In the genomic region with DNA sequence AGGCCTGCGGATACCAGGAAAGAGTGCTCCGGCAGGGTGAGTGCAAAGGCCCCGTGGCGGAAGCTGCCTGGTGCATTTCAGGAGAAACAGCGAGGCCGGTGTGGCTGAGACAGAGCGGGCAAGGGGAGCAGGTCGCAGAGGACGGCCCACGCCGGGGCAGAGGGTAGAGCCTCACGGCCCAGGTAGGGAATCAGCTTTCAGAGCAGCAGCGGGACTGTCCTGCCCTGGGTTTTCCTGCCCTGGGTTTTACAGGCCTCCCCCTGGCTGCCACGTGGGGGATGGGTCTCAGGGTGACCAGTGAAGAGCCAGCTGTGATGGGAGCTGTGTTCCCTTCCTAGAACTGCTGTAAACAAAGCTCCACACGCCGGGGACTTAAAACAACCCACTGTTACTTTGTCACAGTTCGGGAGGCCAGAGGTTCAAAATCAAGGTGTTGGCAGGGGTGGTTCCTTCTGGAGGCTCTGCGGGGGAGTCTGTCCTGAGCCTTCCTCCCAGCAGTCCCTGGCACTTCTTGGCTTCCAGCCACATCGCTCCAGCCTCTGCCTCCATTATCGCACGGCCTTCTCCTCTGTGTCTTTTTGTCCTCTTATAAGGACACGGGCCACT, we compare ENCODE assay signal across 16 cellular contexts. TPM values are rescaled to one million over a fixed set of nuclear protein-coding genes. Genes with fewer than 3 reads are reported as not detected.
DNase-seq lines count a peak whose midpoint lies in the region; FAIRE-seq and TF ChIP-seq lines count a peak whose summit lies in the region.
"Had no signal": no experiment of that assay in that cellular context is flagged by ENCODE, and none has a peak within 500 bp of the region (broad histone marks: within the 10 kb centered on the region; RNA-seq: fewer than 3 reads in every experiment).

No MANE protein-coding gene starts in this region.

- H4K5ac ChIP-seq in H1 (ENCODE audit: insufficient read length, low read depth, low read length) = no peak overlapping the region

- H3K14ac ChIP-seq in H1 (ENCODE audit: insufficient read length) = no peak overlapping the region

- POLR2A ChIA-PET in H1 (lab: Charles Lee; ENCODE audit: partially characterized antibody) = interaction anchor here (0.9 to 1.0 kb wide), 2 partner anchors 11 to 38 kb away, joined by 3 read pairs; no protein-coding TSS in a partner anchor

- no peaks in the 10 kb centered on the region for H3K36me3 ChIP-seq in H1 (ENCODE audit: control insufficient read depth in 2 of 4, insufficient read depth in 4 of 4, low read length in 3 of 4)
- H3K36me3 ChIP-seq: colonic mucosa, Peyer's patch had no signal

- H3K4me1 ChIP-seq in H1 (replicated peaks in 1 of 4; ENCODE audit: control insufficient read depth in 3 of 4, insufficient read depth in 4 of 4, low read length in 3 of 4) = peaks cover 14 to 43% (median 27%) of the 10 kb centered on the region in 4 experiments
- H3K4me1 ChIP-seq: colonic mucosa had no signal

- no peak overlapping the region for H2BK120ac ChIP-seq in H1 (replicated peaks; ENCODE audit: low read depth, low read length)

- H2BK5ac ChIP-seq in H1 (ENCODE audit: low read depth, low read length) = peak overlapping the region; percentile 55; the same call in 1 of the 2 replicates

- no peak for FAIRE-seq in H1 (lab: Jason Lieb, UNC)

- CTCF ChIA-PET in H1 (lab: Charles Lee; ENCODE audit: partially characterized antibody) = interaction anchor here (0.8 to 1.3 kb wide), 4 partner anchors 13 to 154 kb away, joined by 3 to 5 read pairs (median 4); no protein-coding TSS in a partner anchor

- H3K79me1 ChIP-seq in H1 (ENCODE audit: low read depth, low read length) = peaks cover 19% of the 10 kb centered on the region

- H4K91ac ChIP-seq in H1 (replicated peaks; ENCODE audit: insufficient read length, low read length) = no peak overlapping the region

- no peak for TF ChIP-seq POLR2A in H1 (IDR thresholded peaks at IDR 0.05; ENCODE audit: control extremely low read depth in 1 of 2, low read depth in 2 of 2, low read length in 2 of 2)

- H3K56ac ChIP-seq in H1 (replicated peaks; ENCODE audit: insufficient read length, low read depth, low read length) = no peak overlapping the region

- H2AFZ ChIP-seq in H1 (ENCODE audit: low read length) = no peak overlapping the region

- 0 out of 2 replicates have a peak overlapping the region, but pooled peaks have one; percentile 10 for H2BK15ac ChIP-seq in H1 (ENCODE audit: low read length)

- no peak overlapping the region for H3K4ac ChIP-seq in H1 (replicated peaks; ENCODE audit: insufficient read length, low read depth, low read length)

- no peak for TF ChIP-seq CTCF in H1 (IDR thresholded peaks at IDR 0.05; ENCODE audit: control extremely low read depth in 1 of 3, insufficient read depth in 1 of 3, low read depth in 1 of 3, low read length in 3 of 3)

- no peak overlapping the region for H2BK20ac ChIP-seq in H1 (ENCODE audit: low read length)

- H3K23ac ChIP-seq in H1 (ENCODE audit: insufficient read length) = no peak overlapping the region

- peak overlapping the region; percentile 22; the same call in 1 of the 2 replicates for H3K27ac ChIP-seq in H1 (ENCODE audit: low read depth, low read length)
- H3K27ac ChIP-seq: colonic mucosa had no signal

- TF ChIP-seq EP300 in Ishikawa (IDR thresholded peaks at IDR 0.05; ENCODE audit: borderline replicate concordance) (no peak), H1 (IDR thresholded peaks at IDR 0.05; ENCODE audit: borderline replicate concordance in 1 of 2, low read depth in 2 of 2, low read length in 2 of 2) (no peak)

- H3K4me3 ChIP-seq in H1 (ENCODE audit: extremely low read depth in 1 of 4, insufficient read depth in 2 of 4, low read depth in 3 of 4, low read length in 4 of 4) = no peak overlapping the region
- H3K4me3 ChIP-seq: colonic mucosa, Peyer's patch had no signal

- no peak overlapping the region for H4K8ac ChIP-seq in H1 (ENCODE audit: extremely low read depth, insufficient read depth, low read length)

- H2BK12ac ChIP-seq in H1 (ENCODE audit: low read depth, low read length) = no peak overlapping the region; the same call in 1 of the 2 replicates

- no peak for DNase-seq in H1 (ENCODE audit: low read depth in 1 of 2, low spot score in 2 of 2)
- DNase-seq in midbrain (lab: John Stamatoyannopoulos, UW) = peak; percentile 56
- DNase-seq in superior temporal gyrus (ENCODE audit: extremely low spot score) = peak; percentile 70
- no peak for DNase-seq in NOMO-1 (lab: John Stamatoyannopoulos, UW; ENCODE audit: unreplicated experiment in 2 of 2)
- DNase-seq in NCI-H2107 treated with DMSO at 0.1 percent for 48 hours (lab: John Stamatoyannopoulos, UW; ENCODE audit: unreplicated experiment) = no peak
- DNase-seq in HuH-7 (ENCODE audit: low spot score) = no peak
- DNase-seq: activated naive CD8-positive, alpha-beta T cell treated with anti-CD3 and anti-CD28 coated beads, Interleukin-2, amount 10 ng/mL, durations not matched to agents 7 days and 5 days; Calu3; colonic mucosa; foreskin melanocyte; kidney glomerular epithelial cell; NCI-H2227 treated with DMSO at 0.1 percent for 48 hours; stimulated activated CD4-positive, alpha-beta T cell treated with anti-CD3 and anti-CD28 coated beads, Interleukin-2, amount 100 ng/mL, for 48 hours; stimulated activated naive CD4-positive, alpha-beta T cell had no signal

- no peak for TF ChIP-seq RAD21 in Ishikawa (IDR thresholded peaks at IDR 0.05; ENCODE audit: low read depth)
- TF ChIP-seq RAD21 in H1 (IDR thresholded peaks at IDR 0.05 in 1 of 2, conservative IDR thresholded peaks at IDR 0.05 in 1 of 2; ENCODE audit: low read depth in 2 of 2, low read length in 2 of 2) = no peak; a peak in 1 of 4 replicates

- H4K20me1 ChIP-seq in H1 (replicated peaks in 1 of 2; ENCODE audit: control insufficient read depth in 1 of 2, insufficient read depth in 2 of 2, low read length in 2 of 2) = peaks cover 47 to 66% of the 10 kb centered on the region in 2 experiments

- WGBS in H1 (ENCODE audit: extremely low coverage in 1 of 2, insufficient coverage in 1 of 2, insufficient read length in 1 of 2, insufficient replicate concordance in 2 of 2, low coverage in 1 of 2, low lambda C conversion rate in 2 of 2, missing lambda C conversion rate in 1 of 2), 2 experiments = 84% methylated on average over 22 of the region's 22 CpGs; no CpG with 5 or more reads in 1 of the 2 experiments

- no peaks in the 10 kb centered on the region for H3K23me2 ChIP-seq in H1 (ENCODE audit: low read depth, low read length)

- H3K27me3 ChIP-seq in H1 (replicated peaks in 1 of 4; ENCODE audit: control insufficient read depth in 3 of 4, extremely low read depth in 1 of 4, insufficient read depth in 3 of 4, low read length in 3 of 4) = no peaks in the 10 kb centered on the region
- H3K27me3 ChIP-seq: colonic mucosa, Peyer's patch had no signal

- no peaks in the 10 kb centered on the region for H3K9me3 ChIP-seq in H1 (ENCODE audit: insufficient read depth in 2 of 2, low read depth in 1 of 2, low read length in 1 of 2)
- H3K9me3 ChIP-seq: colonic mucosa, Peyer's patch had no signal

- no peak overlapping the region; a peak in 1 of 7 replicates for H3K9ac ChIP-seq in H1 (replicated peaks in 1 of 4; ENCODE audit: extremely low read depth in 1 of 4, low read depth in 3 of 4, low read length in 3 of 4)

- H3K79me2 ChIP-seq in H1 (ENCODE audit: control insufficient read depth in 1 of 2, insufficient read depth in 2 of 2, low read length in 2 of 2) = peaks cover 77 to 100% of the 10 kb centered on the region in 2 experiments

- H2AK5ac ChIP-seq in H1 (ENCODE audit: low read depth, low read length) = no peak overlapping the region; the same call in 1 of the 2 replicates

- H3K18ac ChIP-seq in H1 (ENCODE audit: extremely low read depth, low read length) = 0 out of 2 replicates have a peak overlapping the region, but pooled peaks have one; percentile 75

- no peak overlapping the region for H3K4me2 ChIP-seq in H1 (ENCODE audit: insufficient read depth in 1 of 2, low read depth in 2 of 2, low read length in 2 of 2)

TF ChIP-seq in Ishikawa, 13 proteins besides CTCF, POLR2A, EP300 and RAD21:
- TF ChIP-seq YY1 (IDR thresholded peaks at IDR 0.05; ENCODE audit: low read depth) = no peak
- TF ChIP-seq NFIC (IDR thresholded peaks at IDR 0.05) = 0 out of 2 replicates have a peak, but pooled peaks have one; percentile 28

TF ChIP-seq in H1, 55 proteins besides CTCF, POLR2A, EP300 and RAD21:
- TF ChIP-seq SRF (IDR thresholded peaks at IDR 0.05; ENCODE audit: low read depth, low read length) (no peak), TAF1 (IDR thresholded peaks at IDR 0.05; ENCODE audit: low read depth, low read length) (no peak), HDAC2 (IDR thresholded peaks at IDR 0.05; ENCODE audit: borderline replicate concordance in 1 of 2, low read depth in 2 of 2, low read length in 2 of 2) (no peak), CHD2 (IDR thresholded peaks at IDR 0.05; ENCODE audit: low read length) (no peak), ZNF274 (IDR thresholded peaks at IDR 0.05; ENCODE audit: borderline replicate concordance, extremely low read depth, low read length) (no peak), CEBPB (IDR thresholded peaks at IDR 0.05; ENCODE audit: low read depth, low read length) (no peak), SIN3A (conservative IDR thresholded peaks at IDR 0.05 in 1 of 2, IDR thresholded peaks at IDR 0.05 in 1 of 2; ENCODE audit: low read depth in 1 of 2, low read length in 2 of 2) (no peak), KDM5A (IDR thresholded peaks at IDR 0.05; ENCODE audit: low read length) (no peak), RXRA (IDR thresholded peaks at IDR 0.05; ENCODE audit: insufficient read depth, low read depth, low read length) (no peak), EZH2 (IDR thresholded peaks at IDR 0.05; ENCODE audit: low read depth, low read length, severe bottlenecking) (no peak), GTF2F1 (IDR thresholded peaks at IDR 0.05; ENCODE audit: borderline replicate concordance, low read depth, low read length) (no peak), POLR2AphosphoS5 (IDR thresholded peaks at IDR 0.05; ENCODE audit: low read depth, low read length) (no peak), FOSL1 (IDR thresholded peaks at IDR 0.05; ENCODE audit: insufficient read depth, low read depth, low read length) (no peak), BACH1 (IDR thresholded peaks at IDR 0.05; ENCODE audit: low read length) (no peak)

RNA-seq across cellular contexts. Expression of a gene that starts 10.4 kb away (rescaled TPM):
- 275 TPM in 2 replicates for total RNA-seq in H1 (2021; fragmentation: NEBNext Ultra II Directional; extraction: Animal tissue kit (Norgen Biotek cat#: 25700))
- 14.8 and 25.3 TPM in 2 replicates for polyA plus RNA-seq in H1 (2011; rRNA removed)
- polyA plus RNA-seq in H1 (2011; cell fraction: cytosol; rRNA removed) = 13.5 TPM
- polyA plus RNA-seq in H1 (2011; cell fraction: nucleus; rRNA removed) = 54.3 TPM
- 125 to 153 TPM (median 138 TPM) in 4 replicates for polyA plus RNA-seq in H1 (2012, experiment 1 of 2)
- polyA plus RNA-seq in H1 (2012, experiment 2 of 2) = 70.3 TPM
- 103 TPM for polyA plus RNA-seq in H1 (2013, experiment 1 of 2)
- 111 TPM for polyA plus RNA-seq in H1 (2013, experiment 2 of 2)
- polyA minus RNA-seq in H1 (2011; rRNA and poly(A)+ RNA removed) = 28.8 and 30.2 TPM in 2 replicates
- 93.4 TPM for polyA minus RNA-seq in H1 (2011; cell fraction: cytosol; rRNA and poly(A)+ RNA removed)
- 81.3 TPM for polyA minus RNA-seq in H1 (2011; cell fraction: nucleus; rRNA and poly(A)+ RNA removed)

Comparison
In these comparisons a context has a peak if more than half of its experiments do, and no peak if none do; other contexts are left out.
1. DNase-seq: peak in midbrain (single experiment) and superior temporal gyrus (single experiment); none in H1 (0 of 2), NOMO-1 (0 of 2), NCI-H2107 treated with DMSO at 0.1 percent for 48 hours (single experiment) and HuH-7 (single experiment).